ENCODE assay signal across 8 cellular contexts in genomic region chr18:23259701-23260661, GRCh38.
DNase-seq lines count a peak whose midpoint lies in the region; ATAC-seq and TF ChIP-seq lines count a peak whose summit lies in the region.

No MANE protein-coding gene starts in this region.

- peaks cover 5% of the 10 kb centered on the region; the same call in 1 of the 2 replicates for H3K36me3 ChIP-seq in SJSA1

- WGBS in lower leg skin, 2 donors = 8 to 9% methylated on average over 21 of the region's 21 CpGs

- H3K27me3 ChIP-seq in SJSA1 (replicated peaks) = no peaks in the 10 kb centered on the region

- peaks cover 26% of the 10 kb centered on the region for H3K4me1 ChIP-seq in SJSA1 (replicated peaks)

- peak overlapping the region; percentile 51 for H3K27ac ChIP-seq in SJSA1

- H3K4me3 ChIP-seq in SJSA1 = peak overlapping the region; percentile 1; the same call in 1 of the 2 replicates
- no peak overlapping the region for H3K4me3 ChIP-seq in lower leg skin (ENCODE audit: low read depth, poor library complexity, severe bottlenecking)

- peak; percentile 97 for DNase-seq in DMS79 treated with DMSO at 0.1 percent for 48 hours (lab: John Stamatoyannopoulos, UW)
- peak; percentile 62 to 63 for DNase-seq in SJSA1 (ENCODE audit: low read depth in 1 of 2, low spot score in 2 of 2)
- peak; percentile 99 for DNase-seq in dermis microvascular lymphatic vessel endothelial cell (ENCODE audit: low read depth in 2 of 2)
- DNase-seq in lower leg skin (ENCODE audit: low spot score in 2 of 2) = peak; percentile 80 to 96
- peak; percentile 12 for DNase-seq in superior temporal gyrus (ENCODE audit: extremely low spot score)
- DNase-seq in stimulated activated CD4-positive, alpha-beta T cell treated with anti-CD3 and anti-CD28 coated beads, Interleukin-1b, Interleukin-23, amount 100 ng/mL, for 48 hours = no peak

- no peak for TF ChIP-seq POLR2A in lower leg skin (IDR thresholded peaks at IDR 0.05)

- TF ChIP-seq RAD21 in Ishikawa (IDR thresholded peaks at IDR 0.05; ENCODE audit: low read depth) = no peak; the same call in 1 of the 2 replicates

- peak; percentile 64 for ATAC-seq in GM21423 (IDR thresholded peaks at IDR 0.05; ENCODE audit: unreplicated experiment)

- no peaks in the 10 kb centered on the region for H3K9me3 ChIP-seq in SJSA1 (replicated peaks)

- TF ChIP-seq EP300 in Ishikawa (IDR thresholded peaks at IDR 0.05; ENCODE audit: borderline replicate concordance) = no peak

- no peak for TF ChIP-seq CTCF in lower leg skin (IDR thresholded peaks at IDR 0.05)

- intact Hi-C loops in lower leg skin (cut with DNase I; ENCODE audit: low total_unique reads) = no loop called here

TF ChIP-seq in Ishikawa, 13 proteins besides CTCF, POLR2A, EP300 and RAD21:
- TF ChIP-seq ZBTB7A (IDR thresholded peaks at IDR 0.05; ENCODE audit: low read depth) (no peak), TCF12 (IDR thresholded peaks at IDR 0.05; ENCODE audit: low read depth) (0 out of 2 replicates have a peak, but pooled peaks have one; percentile 34), EGR1 (IDR thresholded peaks at IDR 0.05) (no peak), REST (IDR thresholded peaks at IDR 0.05; ENCODE audit: low read depth) (no peak), YY1 (IDR thresholded peaks at IDR 0.05; ENCODE audit: low read depth) (no peak), TEAD4 (IDR thresholded peaks at IDR 0.05) (no peak), NFIC (IDR thresholded peaks at IDR 0.05) (no peak), TAF1 (IDR thresholded peaks at IDR 0.05; ENCODE audit: low read depth) (no peak)
- TF ChIP-seq, protein P1, sequence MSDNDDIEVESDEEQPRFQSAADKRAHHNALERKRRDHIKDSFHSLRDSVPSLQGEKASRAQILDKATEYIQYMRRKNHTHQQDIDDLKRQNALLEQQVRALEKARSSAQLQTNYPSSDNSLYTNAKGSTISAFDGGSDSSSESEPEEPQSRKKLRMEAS (IDR thresholded peaks at IDR 0.05) = no peak
TF ChIP-seq in Ishikawa: peak in this region for 1.
